ENCODE assay signal across 16 cellular contexts in the genomic region with DNA sequence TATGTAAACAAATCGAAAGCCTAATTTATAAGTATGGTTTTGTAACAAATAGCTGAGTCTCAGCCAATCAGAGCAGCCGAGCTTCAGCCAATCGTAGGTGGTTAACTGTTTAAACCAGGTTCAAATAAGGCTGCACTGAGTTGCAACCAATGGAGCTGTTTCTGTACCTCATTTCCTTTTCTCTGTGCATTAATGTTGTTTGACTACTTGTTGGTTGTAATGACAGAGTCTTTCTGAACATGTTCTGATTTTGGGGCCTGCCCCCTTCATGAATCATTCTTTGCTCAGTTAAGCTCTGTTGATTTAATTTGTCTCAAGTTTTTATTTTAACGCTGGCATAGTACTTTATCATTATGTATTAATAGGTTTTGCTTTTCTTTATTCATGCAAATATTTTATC.
"Had no signal": no experiment of that assay in that cellular context is flagged by ENCODE, and none has a peak within 500 bp of the region (broad histone marks: within the 10 kb centered on the region; RNA-seq: fewer than 3 reads in every experiment).

No MANE protein-coding gene starts in this region.

- H3K9me3 ChIP-seq: heart left ventricle, right atrium auricular region, sigmoid colon, suprapubic skin, thyroid gland had no signal

- H3K27ac Mint-ChIP-seq: nephron, type B pancreatic cell had no signal

- H3K27ac ChIP-seq: right atrium auricular region, sigmoid colon, skin epidermis, suprapubic skin, thyroid gland had no signal

- H3K9me3 Mint-ChIP-seq: nephron, type B pancreatic cell had no signal

- H3K4me1 Mint-ChIP-seq: nephron had no signal

- H3K36me3 ChIP-seq: heart left ventricle, right atrium auricular region, sigmoid colon, suprapubic skin, thyroid gland had no signal

- H3K4me3 Mint-ChIP-seq: nephron, type B pancreatic cell had no signal

- H3K36me3 Mint-ChIP-seq: naive B cell, type B pancreatic cell had no signal

- DNase-seq: effector memory CD4-positive, alpha-beta T cell; heart left ventricle; hippocampal formation; left colon; left ventricle myocardium superior; mesendoderm; naive B cell; posterior cingulate gyrus; sigmoid colon; stimulated activated naive CD8-positive, alpha-beta T cell treated with anti-CD3 and anti-CD28 coated beads, Interleukin-15, Interleukin-2, amounts not matched to agents 100 U/mL and 50 U/mL, for 24 hours; thyroid gland had no signal

- H3K4me3 ChIP-seq: heart left ventricle, right atrium auricular region, sigmoid colon, skin epidermis, suprapubic skin, thyroid gland had no signal

- H3K27me3 ChIP-seq: heart left ventricle, right atrium auricular region, sigmoid colon, suprapubic skin, thyroid gland had no signal

- ATAC-seq: heart left ventricle; left colon; left ventricle myocardium superior; stimulated activated naive CD8-positive, alpha-beta T cell treated with anti-CD3 and anti-CD28 coated beads, Interleukin-15, Interleukin-2, amounts not matched to agents 100 U/mL and 50 U/mL, for 24 hours had no signal

- H3K4me1 ChIP-seq: sigmoid colon, thyroid gland had no signal

- H3K27me3 Mint-ChIP-seq: naive B cell, type B pancreatic cell had no signal
